In genomic region chr15:87557871-87558270, GRCh38 we compare ENCODE assay signal across 24 cellular contexts.
"Had no signal": no experiment of that assay in that cellular context is flagged by ENCODE, and none has a peak within 500 bp of the region (broad histone marks: within the 10 kb centered on the region; RNA-seq: fewer than 3 reads in every experiment).

No MANE protein-coding gene starts in this region.

- H3K4me1 ChIP-seq: SJCRH30 had no signal

- H3K36me3 Mint-ChIP-seq: activated naive CD8-positive, alpha-beta T cell had no signal

- H3K27me3 Mint-ChIP-seq: activated CD4-positive, alpha-beta memory T cell treated with anti-CD3 and anti-CD28 coated beads, Interleukin-2, amount 10 ng/mL, durations not matched to agents 7 days and 5 days; activated CD4-positive, alpha-beta T cell treated with anti-CD3 and anti-CD28 coated beads for 36 hours had no signal

- H3K4me2 ChIP-seq: SK-N-SH had no signal

- H3K9ac ChIP-seq: SK-N-SH had no signal

- H3K9me3 ChIP-seq: SJCRH30, SK-N-SH had no signal

- DNase-seq: activated CD4-positive, alpha-beta memory T cell treated with anti-CD3 and anti-CD28 coated beads, Interleukin-2, amount 10 ng/mL, durations not matched to agents 7 days and 5 days; activated CD4-positive, alpha-beta T cell treated with anti-CD3 and anti-CD28 coated beads for 36 hours; activated CD4-positive, alpha-beta T cell treated with anti-CD3 and anti-CD28 coated beads, Interleukin-2, amount 50 U/mL, for 1 hour; activated gamma-delta T cell; activated naive CD4-positive, alpha-beta T cell treated with anti-CD3 and anti-CD28 coated beads for 36 hours; activated T-cell treated with anti-CD3 and anti-CD28 coated beads for 4 hours; activated T-cell treated with anti-CD3 and anti-CD28 coated beads, Interleukin-2, amount 50 U/mL, for 48 hours; caudate nucleus; NCI-H1048; NCI-H1930; NCI-H2171 treated with DMSO at 0.1 percent for 48 hours; NCI-H345; NCI-H510A; NCI-H526 treated with DMSO at 0.1 percent for 48 hours; NCI-H82; Right ventricle myocardium superior; SJCRH30; SK-N-SH; T-helper 1 cell; WERI-Rb-1 had no signal

- H3K36me3 ChIP-seq: SJCRH30, WERI-Rb-1 had no signal

- H3K4me3 ChIP-seq: SJCRH30 had no signal

- H3K4me1 Mint-ChIP-seq: activated CD4-positive, alpha-beta memory T cell treated with anti-CD3 and anti-CD28 coated beads, Interleukin-2, amount 10 ng/mL, durations not matched to agents 7 days and 5 days; activated CD4-positive, alpha-beta T cell treated with anti-CD3 and anti-CD28 coated beads for 36 hours; activated T-helper 17 cell treated with anti-CD3 and anti-CD28 coated beads, Interleukin-2, amount 50 U/mL, for 72 hours had no signal

- H3K27me3 ChIP-seq: SJCRH30 had no signal

- H3K27ac Mint-ChIP-seq: activated CD4-positive, alpha-beta memory T cell treated with anti-CD3 and anti-CD28 coated beads, Interleukin-2, amount 10 ng/mL, durations not matched to agents 7 days and 5 days; activated CD4-positive, alpha-beta T cell treated with anti-CD3 and anti-CD28 coated beads for 36 hours; activated naive CD4-positive, alpha-beta T cell treated with anti-CD3 and anti-CD28 coated beads for 36 hours; activated naive CD8-positive, alpha-beta T cell; activated T-helper 17 cell treated with anti-CD3 and anti-CD28 coated beads, Interleukin-2, amount 50 U/mL, for 72 hours had no signal

- ATAC-seq: activated CD4-positive, alpha-beta T cell treated with anti-CD3 and anti-CD28 coated beads for 36 hours; activated T-helper 17 cell treated with anti-CD3 and anti-CD28 coated beads, Interleukin-2, amount 50 U/mL, for 72 hours; Panc1 had no signal

- H3K4me3 Mint-ChIP-seq: activated CD4-positive, alpha-beta memory T cell treated with anti-CD3 and anti-CD28 coated beads, Interleukin-2, amount 10 ng/mL, durations not matched to agents 7 days and 5 days; activated CD4-positive, alpha-beta T cell treated with anti-CD3 and anti-CD28 coated beads for 36 hours; activated naive CD4-positive, alpha-beta T cell treated with anti-CD3 and anti-CD28 coated beads for 36 hours; activated naive CD8-positive, alpha-beta T cell; activated T-helper 17 cell treated with anti-CD3 and anti-CD28 coated beads, Interleukin-2, amount 50 U/mL, for 72 hours had no signal

- H3K27ac ChIP-seq: RWPE1, SJCRH30, WERI-Rb-1 had no signal
